Comparison of ENCODE assay signal across 23 cellular contexts in the genomic region with DNA sequence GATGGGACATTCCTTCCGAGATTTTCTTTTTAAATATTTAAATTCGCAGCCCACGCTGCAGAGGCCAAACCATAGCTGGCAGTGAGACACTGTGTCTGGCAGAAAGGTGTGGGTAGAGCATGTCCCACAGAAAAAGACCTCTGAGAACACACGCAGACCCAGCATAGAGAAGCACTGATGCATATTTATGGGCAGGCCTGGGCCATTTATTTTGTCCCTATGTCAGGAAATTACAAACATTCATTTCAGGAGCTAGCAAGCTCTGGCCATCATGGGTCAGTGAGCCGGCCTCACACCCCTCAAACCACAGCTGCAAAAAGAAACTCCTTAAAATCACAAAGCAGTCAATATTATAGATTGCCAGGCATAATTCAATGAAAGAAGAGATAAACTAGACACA. TPM values are rescaled to one million over a fixed set of nuclear protein-coding genes. Genes with fewer than 3 reads are reported as not detected.
DNase-seq lines count a peak whose midpoint lies in the region; ATAC-seq lines count a peak whose summit lies in the region.
"Had no signal": no experiment of that assay in that cellular context is flagged by ENCODE, and none has a peak within 500 bp of the region (broad histone marks: within the 10 kb centered on the region; RNA-seq: fewer than 3 reads in every experiment).

No MANE protein-coding gene starts in this region.

- no peak for ATAC-seq in HG03039 (IDR thresholded peaks at IDR 0.05; ENCODE audit: unreplicated experiment)
- ATAC-seq: naive thymus-derived CD4-positive, alpha-beta T cell had no signal

- peaks cover 0 to 30% (median 25%) of the 10 kb centered on the region in 11 experiments; a peak in 19 of 22 replicates for H3K9me3 ChIP-seq in BLaER1 treated with 17β-estradiol and CSF1 and Interleukin-3, amounts not matched to agents 10 nM and 100 nM (replicated peaks in 1 of 11)
- H3K9me3 ChIP-seq: suprapubic skin, vagina had no signal

- H3K27ac ChIP-seq in BLaER1 treated with 17β-estradiol and CSF1 and Interleukin-3, amounts not matched to agents 10 nM and 100 nM: peak overlapping the region in 1 of 11 experiments; percentile 17; a peak in 1 of 22 replicates
- H3K27ac ChIP-seq in rectal smooth muscle tissue (ENCODE audit: low read depth, low read length): peak overlapping the region; percentile 28
- H3K27ac ChIP-seq: suprapubic skin, vagina had no signal

- H3K9ac ChIP-seq in BLaER1 treated with 17β-estradiol and CSF1 and Interleukin-3, amounts not matched to agents 10 nM and 100 nM: no peak overlapping the region
- H3K9ac ChIP-seq in rectal smooth muscle tissue (ENCODE audit: low read length): no peak overlapping the region

- H3K4me3 ChIP-seq in BLaER1 treated with 17β-estradiol and CSF1 and Interleukin-3, amounts not matched to agents 10 nM and 100 nM: no peak overlapping the region
- H3K4me3 ChIP-seq in rectal smooth muscle tissue (ENCODE audit: low read length): no peak overlapping the region
- H3K4me3 ChIP-seq: suprapubic skin, vagina had no signal

- peaks cover 9 to 62% (median 43%) of the 10 kb centered on the region in 10 experiments; a peak in 19 of 20 replicates for H3K4me1 ChIP-seq in BLaER1 treated with 17β-estradiol and CSF1 and Interleukin-3, amounts not matched to agents 10 nM and 100 nM
- H3K4me1 ChIP-seq in rectal smooth muscle tissue (ENCODE audit: control insufficient read depth, insufficient read depth, low read length): peaks cover 4% of the 10 kb centered on the region
- H3K4me1 ChIP-seq: vagina had no signal

- no peaks in the 10 kb centered on the region for H3K27me3 ChIP-seq in BLaER1 treated with 17β-estradiol and CSF1 and Interleukin-3, amounts not matched to agents 10 nM and 100 nM
- no peaks in the 10 kb centered on the region for H3K27me3 ChIP-seq in rectal smooth muscle tissue (ENCODE audit: control insufficient read depth, insufficient read depth, low read length)
- H3K27me3 ChIP-seq: suprapubic skin, vagina had no signal

- peak overlapping the region in 10 of 11 experiments; percentile 5 to 48 (median 28); a peak in 13 of 22 replicates for H3K4me2 ChIP-seq in BLaER1 treated with 17β-estradiol and CSF1 and Interleukin-3, amounts not matched to agents 10 nM and 100 nM

- no peaks in the 10 kb centered on the region; a peak in 1 of 22 replicates for H4K20me1 ChIP-seq in BLaER1 treated with 17β-estradiol and CSF1 and Interleukin-3, amounts not matched to agents 10 nM and 100 nM

- H3K36me3 ChIP-seq in BLaER1 treated with 17β-estradiol and CSF1 and Interleukin-3, amounts not matched to agents 10 nM and 100 nM: peaks cover 0 to 56% (median 27%) of the 10 kb centered on the region in 11 experiments; a peak in 19 of 22 replicates
- no peaks in the 10 kb centered on the region for H3K36me3 ChIP-seq in rectal smooth muscle tissue (ENCODE audit: control insufficient read depth, insufficient read depth, low read length)
- H3K36me3 ChIP-seq: suprapubic skin, vagina had no signal

- DNase-seq in astrocyte of the hippocampus (ENCODE audit: low read depth, low spot score): peak; percentile 42
- peak; percentile 82 for DNase-seq in left kidney (ENCODE audit: low read depth, low spot score)
- no peak for DNase-seq in cerebellum (ENCODE audit: low spot score)
- DNase-seq in T-helper 9 cell: no peak
- no peak for DNase-seq in AG08396 (ENCODE audit: low spot score)
- DNase-seq: activated CD4-positive, alpha-beta memory T cell treated with anti-CD3 and anti-CD28 coated beads, Interleukin-2, amount 10 ng/mL, durations not matched to agents 7 days and 5 days; activated T-cell treated with anti-CD3 and anti-CD28 coated beads for 4 hours; CD4-positive, alpha-beta T cell; cortex of kidney; DMS153; GF-D8; hippocampal formation; islet precursor cell; naive thymus-derived CD4-positive, alpha-beta T cell; NCI-H1105 treated with DMSO at 0.1 percent for 48 hours; NCI-H2081 treated with DMSO at 0.1 percent for 48 hours; NCI-H446 treated with DMSO at 0.1 percent for 48 hours; stimulated activated CD4-positive, alpha-beta T cell treated with anti-CD3 and anti-CD28 coated beads, Interleukin-12 subunit alpha, Interleukin-12 subunit beta, amount 100 ng/mL, for 4 hours had no signal

RNA-seq across cellular contexts. Expression of a gene that starts 46.2 kb away (rescaled TPM):
- total RNA-seq in cerebellum: 37.4 TPM

Comparison
In these comparisons a context has a peak if more than half of its experiments do, and no peak if none do; other contexts are left out.
1. DNase-seq: peak in astrocyte of the hippocampus (single experiment) and left kidney (single experiment); none in cerebellum (single experiment), T-helper 9 cell (single experiment) and AG08396 (single experiment).